Comparison of ENCODE assay signal across 8 cellular contexts in genomic region chr17:44308865-44309264, GRCh38. TPM values are rescaled to one million over a fixed set of nuclear protein-coding genes. Genes with fewer than 3 reads are reported as not detected.
DNase-seq lines count a peak whose midpoint lies in the region; ATAC-seq and TF ChIP-seq lines count a peak whose summit lies in the region.

No MANE protein-coding gene starts in this region.

- H3K9me3 ChIP-seq in WERI-Rb-1 (ENCODE audit: severe bottlenecking) (no peaks in the 10 kb centered on the region), iPS-18c (ENCODE audit: control insufficient read depth, insufficient read depth, low read length) (no peaks in the 10 kb centered on the region), testis (no peaks in the 10 kb centered on the region)

- ATAC-seq in GM18868 (IDR thresholded peaks at IDR 0.05; ENCODE audit: unreplicated experiment) = no peak

- peaks cover 37% of the 10 kb centered on the region for H3K27me3 Mint-ChIP-seq in activated T-cell treated with anti-CD3 and anti-CD28 coated beads, Interleukin-2, amount 50 U/mL, for 24 hours

- H3K36me3 ChIP-seq in WERI-Rb-1 (peaks cover 16% of the 10 kb centered on the region), testis (ENCODE audit: low read depth, missing control alignments) (no peaks in the 10 kb centered on the region)

- no peak for DNase-seq in activated T-cell treated with anti-CD3 and anti-CD28 coated beads, Interleukin-2, amount 50 U/mL, for 24 hours
- no peak for DNase-seq in activated T-cell treated with anti-CD3 and anti-CD28 coated beads for 4 hours
- DNase-seq in WERI-Rb-1 = peak; percentile 60
- no peak for DNase-seq in testis
- no peak for DNase-seq in cerebellar nuclear complex (lab: John Stamatoyannopoulos, UW)
- DNase-seq in stimulated activated CD4-positive, alpha-beta T cell treated with anti-CD3 and anti-CD28 coated beads, Interleukin-2, amount 100 ng/mL, for 24 hours = no peak

- no peaks in the 10 kb centered on the region for H3K9me3 Mint-ChIP-seq in activated T-cell treated with anti-CD3 and anti-CD28 coated beads, Interleukin-2, amount 50 U/mL, for 24 hours

- 0 to 3% methylated on average over 6 to 15 of the region's 15 CpGs for WGBS in testis, 2 donors

- H3K4me3 Mint-ChIP-seq in activated T-cell treated with anti-CD3 and anti-CD28 coated beads, Interleukin-2, amount 50 U/mL, for 24 hours = peak overlapping the region; percentile 29

- TF ChIP-seq CTCF in WERI-Rb-1 (IDR thresholded peaks at IDR 0.05; ENCODE audit: low read depth, low read length) (no peak), testis (IDR thresholded peaks at IDR 0.05) (no peak)

- no peak overlapping the region for H3K27ac Mint-ChIP-seq in activated T-cell treated with anti-CD3 and anti-CD28 coated beads, Interleukin-2, amount 50 U/mL, for 24 hours

- no peaks in the 10 kb centered on the region for H3K27me3 ChIP-seq in WERI-Rb-1 (ENCODE audit: insufficient read depth, low read depth, severe bottlenecking)
- H3K27me3 ChIP-seq in testis = no peaks in the 10 kb centered on the region

- no peaks in the 10 kb centered on the region for H3K36me3 Mint-ChIP-seq in activated T-cell treated with anti-CD3 and anti-CD28 coated beads, Interleukin-2, amount 50 U/mL, for 24 hours (ENCODE audit: low read depth)

- H3K4me1 Mint-ChIP-seq in activated T-cell treated with anti-CD3 and anti-CD28 coated beads, Interleukin-2, amount 50 U/mL, for 24 hours (ENCODE audit: low read depth) = peaks cover 11% of the 10 kb centered on the region

- H3K4me1 ChIP-seq in testis = peaks cover 6% of the 10 kb centered on the region

- H3K27ac ChIP-seq in WERI-Rb-1 = peak overlapping the region; percentile 95
- peak overlapping the region in 1 of 2 donors; percentile 89 for H3K27ac ChIP-seq in testis

- TF ChIP-seq POLR2A in testis (IDR thresholded peaks at IDR 0.05) = no peak

- H3K4me3 ChIP-seq in WERI-Rb-1 (ENCODE audit: low read depth, low read length) (peak overlapping the region; percentile 65), iPS-18c (ENCODE audit: insufficient read depth, low read depth, low read length) (peak overlapping the region; percentile 46), testis (peak overlapping the region; percentile 58 to 64)

- intact Hi-C loops in testis (cut with DNase I; ENCODE audit: low total_unique reads) = no loop called here

RNA-seq across cellular contexts. Expression of gene RUNDC3A, which starts 0.5 kb away (rescaled TPM):
- 10 to 100 TPM; 14.6 to 53.1 TPM for total RNA-seq in testis
- polyA plus RNA-seq in testis (ENCODE audit: insufficient read depth, low read depth, low replicate concordance) = 17.5 TPM

RNA-seq across cellular contexts. Expression of gene SLC25A39, which starts 15.8 kb away (rescaled TPM):
- 100 to 1,000 TPM; 131 to 176 TPM for total RNA-seq in testis
- 141 TPM for polyA plus RNA-seq in testis (ENCODE audit: insufficient read depth, low read depth, low replicate concordance)

RNA-seq across cellular contexts. Expression of gene GRN, which starts 36.2 kb away (rescaled TPM):
- 100 to 1,000 TPM; 263 to 489 TPM for total RNA-seq in testis
- 161 TPM for polyA plus RNA-seq in testis (ENCODE audit: insufficient read depth, low read depth, low replicate concordance)

RNA-seq across cellular contexts. Expression of gene SLC4A1, which starts 40.9 kb away (rescaled TPM):
- under 1 TPM; 0.37 to 0.71 TPM for total RNA-seq in testis
- polyA plus RNA-seq in testis (ENCODE audit: insufficient read depth, low read depth, low replicate concordance) = 0.12 TPM

RNA-seq across cellular contexts. Expression of gene FAM171A2, which starts 54.8 kb away (rescaled TPM):
- total RNA-seq in testis = 1 to 10 TPM; 2.0 to 3.6 TPM
- polyA plus RNA-seq in testis (ENCODE audit: insufficient read depth, low read depth, low replicate concordance) = 1.3 TPM
